In the genomic region with DNA sequence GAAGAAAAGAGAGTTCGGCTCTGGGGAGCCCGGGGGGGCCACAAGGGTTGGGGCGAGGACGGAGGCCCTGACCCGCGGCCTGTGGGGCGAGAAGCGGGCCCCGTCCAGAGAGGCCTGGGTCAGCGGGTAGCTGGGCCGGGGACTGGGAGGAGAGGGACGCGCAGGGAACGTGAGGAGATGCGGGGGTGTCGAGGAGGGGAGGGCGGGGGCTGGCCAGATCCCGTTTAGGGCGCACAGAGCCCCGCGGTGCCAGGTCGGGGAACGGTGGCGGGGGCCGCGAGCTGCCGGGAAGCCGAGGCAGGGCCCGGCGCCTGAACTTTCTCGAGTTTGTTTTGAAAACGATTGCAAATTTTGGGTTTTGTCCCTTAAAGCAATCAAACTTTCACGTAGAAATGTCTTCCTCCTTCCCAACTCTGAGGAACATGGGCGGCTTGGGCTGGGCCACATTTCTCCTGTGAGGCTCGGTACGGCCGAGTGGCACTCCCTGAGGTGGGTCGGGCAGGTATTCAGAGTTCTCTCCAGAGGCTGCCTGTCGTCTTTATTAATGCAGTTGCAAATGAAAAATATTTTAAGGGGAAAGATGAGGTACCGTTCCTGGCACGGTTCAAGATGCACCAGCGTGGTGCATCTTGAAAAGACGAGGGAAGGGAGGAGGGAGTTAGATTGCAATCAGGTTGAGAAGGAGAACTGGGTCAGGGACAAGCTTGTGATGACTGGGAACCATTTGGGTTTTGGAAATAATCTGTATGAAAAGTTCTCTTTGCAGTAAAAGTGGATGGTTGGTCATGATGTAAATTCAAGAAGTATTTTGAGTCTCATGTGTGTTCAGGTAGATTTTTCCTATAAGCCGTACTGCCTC, we compare ENCODE assay signal across 8 cellular contexts. TPM values are rescaled to one million over a fixed set of nuclear protein-coding genes. Genes with fewer than 3 reads are reported as not detected.
A peak's percentile ranks its signal among the peaks of the same experiment; 100 is the strongest.
DNase-seq lines count a peak whose midpoint lies in the region; ATAC-seq and TF ChIP-seq lines count a peak whose summit lies in the region.

No MANE protein-coding gene starts in this region.

- H3K36me3 ChIP-seq in ascending aorta (no peaks in the 10 kb centered on the region), gastrocnemius medialis (no peaks in the 10 kb centered on the region)

- H3K27me3 ChIP-seq in ascending aorta (no peaks in the 10 kb centered on the region), gastrocnemius medialis (no peaks in the 10 kb centered on the region)

- H3K27ac ChIP-seq in ascending aorta (peak overlapping the region; percentile 67 to 73), gastrocnemius medialis (peak overlapping the region in 2 of 4 donors; percentile 42 to 64)

- DNase-seq in NCI-H1417 (lab: John Stamatoyannopoulos, UW) (peak in 2 of 3 experiments; percentile 53 to 55), NCI-H1417 treated with DMSO at 0.1 percent for 48 hours (lab: John Stamatoyannopoulos, UW) (no peak), NCI-H69 (lab: John Stamatoyannopoulos, UW) (peak; percentile 60), ascending aorta (ENCODE audit: low spot score in 2 of 2) (no peak), gastrocnemius medialis (no peak), NCI-H2107 (lab: John Stamatoyannopoulos, UW) (no peak), DMS79 (lab: John Stamatoyannopoulos, UW) (no peak)

- TF ChIP-seq POLR2A in gastrocnemius medialis (IDR thresholded peaks at IDR 0.05), result no peak

- peak in 1 of 2 donors; percentile 20 for ATAC-seq in gastrocnemius medialis

- H3K9me3 ChIP-seq in ascending aorta (no peaks in the 10 kb centered on the region), gastrocnemius medialis (no peaks in the 10 kb centered on the region)

- in situ Hi-C loops in gastrocnemius medialis (cut with MboI; ENCODE audit: low sequenced_read_pairs in 4 of 4), result loop anchor here in 1 of 4 donors (25.0 kb wide), 1 partner anchor 333 kb away; a partner anchor contains a TSS

- intact Hi-C loops in ascending aorta (cut with DNase I) (no loop called here), gastrocnemius medialis (cut with DNase I; ENCODE audit: low total_unique reads) (loop anchor here (1.0 to 10.0 kb wide), 3 partner anchors 29 to 340 kb away; a partner anchor contains a TSS)

- TF ChIP-seq CTCF in ascending aorta (IDR thresholded peaks at IDR 0.05) (no peak), gastrocnemius medialis (IDR thresholded peaks at IDR 0.05 in 4 of 5, conservative IDR thresholded peaks at IDR 0.05 in 1 of 5) (no peak)

- peaks cover 0 to 14% of the 10 kb centered on the region in 2 donors for H3K4me1 ChIP-seq in ascending aorta
- peaks cover 19 to 22% of the 10 kb centered on the region in 2 donors for H3K4me1 ChIP-seq in gastrocnemius medialis

- H3K4me3 ChIP-seq in ascending aorta, result peak overlapping the region; percentile 83 to 94
- H3K4me3 ChIP-seq in iPS-11a (ENCODE audit: low read depth, low read length), result peak overlapping the region; percentile 81
- peak overlapping the region; percentile 92 to 99 (median 93) for H3K4me3 ChIP-seq in gastrocnemius medialis

RNA-seq across cellular contexts. Expression of a gene that starts 1.0 kb away (rescaled TPM):
- 7.3 TPM for total RNA-seq in ascending aorta
- 10 to 100 TPM in 3 of 4 donors, 1 to 10 TPM in 1; 6.9 to 17.8 (median 11.9) TPM for total RNA-seq in gastrocnemius medialis

Comparison
In these comparisons a context has a peak if more than half of its experiments do, and no peak if none do; other contexts are left out.
1. DNase-seq: peak in NCI-H1417 (2 of 3) and NCI-H69 (single experiment); none in NCI-H1417 treated with DMSO at 0.1 percent for 48 hours (single experiment), ascending aorta (0 of 2), gastrocnemius medialis (0 of 2), NCI-H2107 (single experiment) and DMS79 (single experiment).
2. Peak in every context shown above with its lines, with median percentiles within 50 percentile points of each other: H3K4me3 ChIP-seq.